ENCODE assay signal across 1 cellular context in genomic region chr11:57458060-57458409, GRCh38.
A peak's percentile ranks its signal among the peaks of the same experiment; 100 is the strongest.
TF ChIP-seq lines count a peak whose summit lies in the region.

No MANE protein-coding gene starts in this region.

TF ChIP-seq in IMR-90, 13 proteins besides CTCF, POLR2A, EP300 and RAD21:
- TF ChIP-seq RCOR1 (IDR thresholded peaks at IDR 0.05; ENCODE audit: insufficient replicate concordance, low read length) (no peak), USF2 (IDR thresholded peaks at IDR 0.05; ENCODE audit: low read depth, low read length) (no peak), SMC3 (IDR thresholded peaks at IDR 0.05; ENCODE audit: low read depth, low read length) (no peak), ELK1 (IDR thresholded peaks at IDR 0.05; ENCODE audit: borderline replicate concordance, low read depth, low read length) (no peak), MXI1 (IDR thresholded peaks at IDR 0.05; ENCODE audit: borderline replicate concordance, low read depth, low read length) (no peak), FOS (IDR thresholded peaks at IDR 0.05; ENCODE audit: low read depth, low read length) (no peak), NFE2L2 (IDR thresholded peaks at IDR 0.05; ENCODE audit: low read depth, low read length) (0 out of 2 replicates have a peak, but pooled peaks have one; percentile 12), RFX5 (IDR thresholded peaks at IDR 0.05; ENCODE audit: low read depth, low read length) (no peak)
